In the genomic region with DNA sequence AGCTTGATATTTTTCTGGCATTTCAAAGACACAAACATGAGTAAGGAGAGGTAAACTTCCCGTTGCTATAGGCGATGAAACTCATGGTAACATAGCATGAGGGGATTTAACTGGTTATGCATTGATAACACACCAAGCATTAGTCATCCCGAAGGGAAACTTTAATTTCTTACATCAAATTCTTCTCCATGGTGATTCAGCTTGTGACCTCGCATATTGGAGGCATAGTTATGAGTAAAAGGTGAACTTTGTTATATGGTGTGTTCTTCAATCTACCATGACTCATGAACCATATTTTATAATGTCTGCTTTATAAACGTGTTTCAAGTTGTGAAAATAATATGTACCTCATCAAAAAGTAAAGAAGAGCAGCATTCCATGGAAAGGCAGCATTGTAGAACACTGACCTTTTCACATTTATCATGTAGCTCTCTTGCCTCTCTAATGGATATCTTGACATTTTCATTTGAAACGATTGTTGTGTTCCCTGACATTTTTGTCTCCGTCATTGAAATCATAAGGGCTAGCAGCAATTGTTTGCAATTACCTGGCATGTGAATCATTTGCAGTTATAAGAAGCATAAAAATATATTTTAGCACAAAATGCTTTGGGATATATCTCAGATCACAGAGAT, we compare ENCODE assay signal across 16 cellular contexts.
DNase-seq lines count a peak whose midpoint lies in the region; ATAC-seq and TF ChIP-seq lines count a peak whose summit lies in the region.
"Had no signal": no experiment of that assay in that cellular context is flagged by ENCODE, and none has a peak within 500 bp of the region (broad histone marks: within the 10 kb centered on the region; RNA-seq: fewer than 3 reads in every experiment).

No MANE protein-coding gene starts in this region.

- intact Hi-C loops in aorta (cut with DNase I) = no loop called here

- H3K27ac ChIP-seq in foreskin keratinocyte (no peak overlapping the region), aorta (ENCODE audit: low read depth in 1 of 2, low read length in 2 of 2) (no peak overlapping the region)
- H3K27ac ChIP-seq: body of pancreas had no signal

- ATAC-seq in foreskin keratinocyte = peak; percentile 99
- no peak for ATAC-seq in HG03378 (IDR thresholded peaks at IDR 0.05; ENCODE audit: unreplicated experiment)
- ATAC-seq in aorta (ENCODE audit: low FRiP score) = no peak
- ATAC-seq: body of pancreas, HCT116 had no signal

- H3K4me1 ChIP-seq in foreskin keratinocyte = no peaks in the 10 kb centered on the region
- no peaks in the 10 kb centered on the region for H3K4me1 ChIP-seq in aorta (ENCODE audit: control insufficient read depth in 1 of 2, insufficient read depth in 2 of 2, low read length in 2 of 2)
- H3K4me1 ChIP-seq: body of pancreas had no signal

- H3K4me3 ChIP-seq in astrocyte of the spinal cord (ENCODE audit: low read depth, low read length) = no peak overlapping the region
- no peak overlapping the region for H3K4me3 ChIP-seq in aorta (ENCODE audit: low read length in 2 of 2)
- H3K4me3 ChIP-seq: body of pancreas had no signal

- TF ChIP-seq CTCF in astrocyte of the spinal cord (IDR thresholded peaks at IDR 0.05; ENCODE audit: low read depth, low read length) (no peak), foreskin keratinocyte (conservative IDR thresholded peaks at IDR 0.05) (no peak)

- no peaks in the 10 kb centered on the region for H3K9me3 ChIP-seq in aorta (ENCODE audit: control insufficient read depth, low read length)
- H3K9me3 ChIP-seq: body of pancreas had no signal

- H3K27me3 ChIP-seq in foreskin keratinocyte (no peaks in the 10 kb centered on the region), aorta (ENCODE audit: control insufficient read depth in 1 of 2, insufficient read depth in 2 of 2, low read length in 1 of 2) (no peaks in the 10 kb centered on the region)
- H3K27me3 ChIP-seq: body of pancreas had no signal

- H3K36me3 ChIP-seq in aorta (ENCODE audit: control insufficient read depth in 1 of 2, insufficient read depth in 2 of 2, low read length in 1 of 2) = no peaks in the 10 kb centered on the region

- in situ Hi-C loops in ACHN (cut with HindIII; ENCODE audit: low pct_ligation_motif_present, low pct_unique_long_range_greater_than_20kb, low sequenced_read_pairs) (no loop called here), astrocyte of the spinal cord (cut with HindIII; ENCODE audit: low sequenced_read_pairs) (no loop called here)

- DNase-seq in ACHN (peak; percentile 69), NCI-H226 (peak; percentile 89), astrocyte of the spinal cord (ENCODE audit: low read depth, low spot score) (peak; percentile 78), foreskin keratinocyte (peak; percentile 90 to 96), aorta (no peak), UCSD-AML1 (lab: John Stamatoyannopoulos, UW; ENCODE audit: unreplicated experiment) (no peak), T-helper 1 cell (no peak)
- DNase-seq: body of pancreas; effector CD4-positive, alpha-beta T cell; head of caudate nucleus; kidney; NCI-H1694; NCI-H69; SHP77 had no signal

- WGBS in aorta, 2 donors = 66 to 68% methylated on average over 7 of the region's 7 CpGs

Comparison
In these comparisons a context has a peak if more than half of its experiments do, and no peak if none do; other contexts are left out.
1. DNase-seq: peak in ACHN (single experiment), NCI-H226 (single experiment), astrocyte of the spinal cord (single experiment) and foreskin keratinocyte (2 of 2); none in aorta (0 of 2), UCSD-AML1 (single experiment) and T-helper 1 cell (0 of 5).